8 cellular contexts compared by ENCODE assay signal in genomic region chr2:237858294-237859081, GRCh38. TPM values are rescaled to one million over a fixed set of nuclear protein-coding genes. Genes with fewer than 3 reads are reported as not detected.
DNase-seq lines count a peak whose midpoint lies in the region; ATAC-seq and TF ChIP-seq lines count a peak whose summit lies in the region.

No MANE protein-coding gene starts in this region.

- ATAC-seq in GM23338 (peak; percentile 88), HG02571 (IDR thresholded peaks at IDR 0.05; ENCODE audit: unreplicated experiment) (no peak)

- no peak overlapping the region for H3K27ac ChIP-seq in GM23338 (ENCODE audit: low read depth)
- H3K27ac ChIP-seq in epithelial cell of prostate: no peak overlapping the region

- CTCF ChIA-PET in activated CD4-positive, alpha-beta memory T cell treated with anti-CD3 and anti-CD28 coated beads, Interleukin-2, amount 10 ng/mL, durations not matched to agents 7 days and 5 days (lab: Charles Lee): interaction anchor here (0.6 to 2.8 kb wide), 19 partner anchors 8 to 405 kb away, joined by 3 to 21 read pairs (median 3); partner anchors contain the start of gene SCLY

- 0 out of 2 replicates have a peak, but pooled peaks cover 4% of the 10 kb centered on the region for H3K4me1 ChIP-seq in GM23338 (ENCODE audit: insufficient read depth)

- H3K27me3 Mint-ChIP-seq in GM23338 (ENCODE audit: insufficient read depth, low read depth, poor library complexity) (peaks cover 30% of the 10 kb centered on the region), mesothelial cell of epicardium (ENCODE audit: low read depth) (peaks cover 81% of the 10 kb centered on the region)
- peaks cover 53% of the 10 kb centered on the region for H3K27me3 Mint-ChIP-seq in activated CD4-positive, alpha-beta memory T cell treated with anti-CD3 and anti-CD28 coated beads, Interleukin-2, amount 10 ng/mL, durations not matched to agents 7 days and 5 days

- peak overlapping the region; percentile 83 for H3K4me2 ChIP-seq in GM23338

- H3K4me3 Mint-ChIP-seq in GM23338 (peak overlapping the region; percentile 76), mesothelial cell of epicardium (peak overlapping the region; percentile 71)
- H3K4me3 Mint-ChIP-seq in activated CD4-positive, alpha-beta memory T cell treated with anti-CD3 and anti-CD28 coated beads, Interleukin-2, amount 10 ng/mL, durations not matched to agents 7 days and 5 days: peak overlapping the region; percentile 46

- POLR2A ChIA-PET in activated CD4-positive, alpha-beta memory T cell treated with anti-CD3 and anti-CD28 coated beads, Interleukin-2, amount 10 ng/mL, durations not matched to agents 7 days and 5 days (lab: Charles Lee): interaction anchor here (1.0 kb wide), 1 partner anchor 40 kb away, joined by 4 read pairs; no protein-coding TSS in a partner anchor

- no peaks in the 10 kb centered on the region for H3K79me2 ChIP-seq in GM23338 (replicated peaks; ENCODE audit: insufficient read depth)

- H3K4me1 Mint-ChIP-seq in GM23338 (peaks cover 19% of the 10 kb centered on the region), mesothelial cell of epicardium (peaks cover 20% of the 10 kb centered on the region)
- H3K4me1 Mint-ChIP-seq in activated CD4-positive, alpha-beta memory T cell treated with anti-CD3 and anti-CD28 coated beads, Interleukin-2, amount 10 ng/mL, durations not matched to agents 7 days and 5 days: peaks cover 18% of the 10 kb centered on the region

- H3K9me2 ChIP-seq in GM23338 (ENCODE audit: insufficient read depth): no peaks in the 10 kb centered on the region

- H3F3A ChIP-seq in GM23338 (replicated peaks; ENCODE audit: low read depth): peaks cover 6% of the 10 kb centered on the region; the same call in 1 of the 2 replicates

- H3K9me3 Mint-ChIP-seq in GM23338 (no peaks in the 10 kb centered on the region), mesothelial cell of epicardium (no peaks in the 10 kb centered on the region)
- H3K9me3 Mint-ChIP-seq in activated CD4-positive, alpha-beta memory T cell treated with anti-CD3 and anti-CD28 coated beads, Interleukin-2, amount 10 ng/mL, durations not matched to agents 7 days and 5 days: no peaks in the 10 kb centered on the region

- peak; percentile 64 to 96 for TF ChIP-seq CTCF in GM23338 (conservative IDR thresholded peaks at IDR 0.05; ENCODE audit: low read depth in 2 of 2)
- TF ChIP-seq CTCF in mesothelial cell of epicardium (IDR thresholded peaks at IDR 0.05; ENCODE audit: unreplicated experiment): no peak

- no peaks in the 10 kb centered on the region for H3K36me3 ChIP-seq in GM23338 (ENCODE audit: insufficient read depth)

- H2AFZ ChIP-seq in GM23338: peak overlapping the region; percentile 98

- no peaks in the 10 kb centered on the region for H3K36me3 Mint-ChIP-seq in GM23338 (ENCODE audit: low read depth)
- peaks cover 4% of the 10 kb centered on the region for H3K36me3 Mint-ChIP-seq in activated CD4-positive, alpha-beta memory T cell treated with anti-CD3 and anti-CD28 coated beads, Interleukin-2, amount 10 ng/mL, durations not matched to agents 7 days and 5 days (ENCODE audit: low read depth)
- no peaks in the 10 kb centered on the region for H3K36me3 Mint-ChIP-seq in mesothelial cell of epicardium

- H4K20me1 ChIP-seq in GM23338 (replicated peaks; ENCODE audit: insufficient read depth): no peaks in the 10 kb centered on the region

- DNase-seq in CD1c-positive myeloid dendritic cell (ENCODE audit: extremely low spot score): peak; percentile 82
- peak; percentile 85 for DNase-seq in GM23338 (ENCODE audit: low spot score)
- DNase-seq in NCI-H226: peak; percentile 66
- DNase-seq in activated CD4-positive, alpha-beta memory T cell treated with anti-CD3 and anti-CD28 coated beads, Interleukin-2, amount 10 ng/mL, durations not matched to agents 7 days and 5 days: peak; percentile 64
- DNase-seq in epithelial cell of prostate (ENCODE audit: low read depth, low spot score): peak; percentile 31
- DNase-seq in mesothelial cell of epicardium (ENCODE audit: low spot score in 2 of 2, unreplicated experiment in 2 of 2): peak in 1 of 2 experiments; percentile 65
- DNase-seq in stimulated activated naive CD4-positive, alpha-beta T cell treated with Interleukin-2 at 50 U/mL for 16 hours (lab: John Stamatoyannopoulos, UW): peak; percentile 6

- peaks cover 33% of the 10 kb centered on the region for H3K27me3 ChIP-seq in GM23338 (ENCODE audit: insufficient read depth)

- H3K4me3 ChIP-seq in GM23338: peak overlapping the region; percentile 60

- no peak overlapping the region for H3K27ac Mint-ChIP-seq in GM23338
- H3K27ac Mint-ChIP-seq in activated CD4-positive, alpha-beta memory T cell treated with anti-CD3 and anti-CD28 coated beads, Interleukin-2, amount 10 ng/mL, durations not matched to agents 7 days and 5 days: no peak overlapping the region
- no peak overlapping the region for H3K27ac Mint-ChIP-seq in mesothelial cell of epicardium

TF ChIP-seq in GM23338, 12 proteins besides CTCF, POLR2A, EP300 and RAD21 (continues in another document):
- no peak for TF ChIP-seq JUNB (IDR thresholded peaks at IDR 0.05; ENCODE audit: unreplicated experiment)
- TF ChIP-seq CREB1 (CRISPR knock-in tag; IDR thresholded peaks at IDR 0.05; ENCODE audit: low read depth): no peak
- TF ChIP-seq ZNF462 (CRISPR knock-in tag; IDR thresholded peaks at IDR 0.05): no peak
- no peak for TF ChIP-seq EZH2 (IDR thresholded peaks at IDR 0.05; ENCODE audit: low read depth, unreplicated experiment)
- no peak for TF ChIP-seq ZNF331 (CRISPR knock-in tag; IDR thresholded peaks at IDR 0.05; ENCODE audit: low read depth)

RNA-seq across cellular contexts. Expression of gene RAMP1, which starts 0.9 kb away (rescaled TPM):
- total RNA-seq in GM23338 (2014; rRNA removed; shearing (Covaris generic)): 2.7 and 3.3 TPM in 2 replicates
- polyA plus RNA-seq in GM23338 (2016; fragmentation: Nextera tagmentation; extraction: Ambion mirVana): 1.7 and 1.8 TPM in 2 replicates
- 1 to 10 TPM; 8.1 to 9.6 TPM for total RNA-seq in activated CD4-positive, alpha-beta memory T cell treated with anti-CD3 and anti-CD28 coated beads, Interleukin-2, amount 10 ng/mL, durations not matched to agents 7 days and 5 days
- total RNA-seq in mesothelial cell of epicardium: 2.0 to 2.1 TPM (median 2.0 TPM) in 3 replicates

RNA-seq across cellular contexts. Expression of gene RBM44, which starts 59.9 kb away (rescaled TPM):
- total RNA-seq in GM23338 (2014; rRNA removed; shearing (Covaris generic)): 0.19 and 0.87 TPM in 2 replicates
- 0.21 and 0.29 TPM in 2 replicates for polyA plus RNA-seq in GM23338 (2016; fragmentation: Nextera tagmentation; extraction: Ambion mirVana)
- total RNA-seq in activated CD4-positive, alpha-beta memory T cell treated with anti-CD3 and anti-CD28 coated beads, Interleukin-2, amount 10 ng/mL, durations not matched to agents 7 days and 5 days: under 1 TPM; 0.75 to 0.93 TPM
- total RNA-seq in mesothelial cell of epicardium: 0.60 to 0.72 TPM (median 0.69 TPM) in 3 replicates
